In the genomic region with DNA sequence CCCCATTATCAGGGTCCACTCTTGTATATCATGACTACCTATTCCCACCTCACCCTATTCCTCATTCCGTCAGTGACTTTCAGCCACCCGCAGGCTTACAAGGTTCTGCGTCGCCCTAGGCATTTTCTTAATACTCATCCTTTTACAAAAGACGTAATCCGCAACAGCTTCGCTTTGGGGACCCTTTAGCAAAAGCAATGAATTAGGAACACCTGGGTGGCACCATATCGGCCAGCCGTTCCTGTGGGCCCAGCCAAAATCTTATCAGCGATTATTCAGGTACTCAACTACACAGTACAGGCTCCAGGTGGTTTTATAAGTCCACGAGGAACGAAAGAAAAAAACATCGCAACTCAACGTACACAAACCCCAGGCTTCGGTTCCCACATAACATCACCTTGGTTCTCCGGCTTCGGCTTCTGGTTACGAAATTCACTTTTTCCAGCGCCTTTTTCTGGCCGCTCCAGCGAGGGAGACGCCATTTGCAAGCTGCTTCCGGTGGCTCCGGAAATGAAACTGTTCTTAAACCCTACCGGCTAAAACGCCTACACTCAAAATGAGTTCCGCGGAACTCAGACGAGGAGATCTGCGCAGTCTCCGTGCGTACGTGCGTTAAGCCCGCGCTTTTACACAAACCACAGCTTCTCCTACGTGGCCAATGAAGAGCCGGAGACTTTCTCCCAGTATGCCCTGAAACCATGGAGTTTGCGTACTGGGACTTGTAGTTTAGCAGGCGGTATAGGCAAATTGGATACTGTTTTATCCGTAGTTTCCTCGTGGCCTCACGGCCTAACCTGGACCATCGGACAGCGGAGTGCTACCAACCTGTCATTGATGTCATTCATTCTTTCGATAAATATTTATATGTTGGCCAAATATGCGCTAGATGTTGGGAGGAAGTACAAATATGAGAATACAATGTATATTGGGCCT, we compare ENCODE assay signal across 1 cellular context.
A peak's percentile ranks its signal among the peaks of the same experiment; 100 is the strongest.
TF ChIP-seq lines count a peak whose summit lies in the region.

Gene KRR1 (minus strand): TSS at position 494 of the 933 bp plus-strand sequence. CDS start 12 bp downstream, at position 482.

TF ChIP-seq in K562, 482 proteins besides CTCF, POLR2A, EP300 and RAD21 (continued from another document):
- TF ChIP-seq, protein P1, sequence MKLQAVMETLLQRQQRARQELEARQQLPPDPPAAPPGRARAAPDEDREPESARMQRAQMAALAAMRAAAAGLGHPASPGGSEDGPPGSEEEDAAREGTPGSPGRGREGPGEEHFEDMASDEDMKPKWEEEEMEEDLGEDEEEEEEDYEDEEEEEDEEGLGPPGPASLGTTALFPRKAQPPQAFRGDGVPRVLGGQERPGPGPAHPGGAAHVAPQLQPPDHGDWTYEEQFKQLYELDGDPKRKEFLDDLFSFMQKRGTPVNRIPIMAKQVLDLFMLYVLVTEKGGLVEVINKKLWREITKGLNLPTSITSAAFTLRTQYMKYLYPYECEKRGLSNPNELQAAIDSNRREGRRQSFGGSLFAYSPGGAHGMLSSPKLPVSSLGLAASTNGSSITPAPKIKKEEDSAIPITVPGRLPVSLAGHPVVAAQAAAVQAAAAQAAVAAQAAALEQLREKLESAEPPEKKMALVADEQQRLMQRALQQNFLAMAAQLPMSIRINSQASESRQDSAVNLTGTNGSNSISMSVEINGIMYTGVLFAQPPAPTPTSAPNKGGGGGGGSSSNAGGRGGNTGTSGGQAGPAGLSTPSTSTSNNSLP (IDR thresholded peaks at IDR 0.05; ENCODE audit: borderline replicate concordance, low read depth, low read length) = 0 out of 2 replicates have a peak, but pooled peaks have one; percentile 49
- TF ChIP-seq SRSF3 (IDR thresholded peaks at IDR 0.05; ENCODE audit: insufficient read depth, low read length) (no peak), ZNF644 (tag; IDR thresholded peaks at IDR 0.05; ENCODE audit: low read depth) (peak; percentile 75), THRB (CRISPR knock-in tag; conservative IDR thresholded peaks at IDR 0.05) (no peak), ZNF586 (CRISPR knock-in tag; conservative IDR thresholded peaks at IDR 0.05) (no peak), DDX20 (tag; IDR thresholded peaks at IDR 0.05; ENCODE audit: low read depth) (no peak)
TF ChIP-seq in K562: peak in this region for 169.
